ENCODE assay signal across 19 cellular contexts in genomic region chr1:52947490-52947889, GRCh38. TPM values are rescaled to one million over a fixed set of nuclear protein-coding genes. Genes with fewer than 3 reads are reported as not detected.
DNase-seq lines count a peak whose midpoint lies in the region; ATAC-seq and TF ChIP-seq lines count a peak whose summit lies in the region.
"Had no signal": no experiment of that assay in that cellular context is flagged by ENCODE, and none has a peak within 500 bp of the region (broad histone marks: within the 10 kb centered on the region; RNA-seq: fewer than 3 reads in every experiment).

No MANE protein-coding gene starts in this region.

- no peaks in the 10 kb centered on the region for H3K9me3 Mint-ChIP-seq in stimulated activated naive CD8-positive, alpha-beta T cell treated with anti-CD3 and anti-CD28 coated beads, Interleukin-15, amount 100 ng/mL, for 72 hours
- H3K9me3 Mint-ChIP-seq in GM23338 = peaks cover 7% of the 10 kb centered on the region; the same call in 2 of the 3 replicates
- H3K9me3 Mint-ChIP-seq: CD4-positive, CD25-positive, alpha-beta regulatory T cell had no signal

- H3K4me1 Mint-ChIP-seq in stimulated activated naive CD8-positive, alpha-beta T cell treated with anti-CD3 and anti-CD28 coated beads, Interleukin-15, amount 100 ng/mL, for 72 hours = no peaks in the 10 kb centered on the region
- H3K4me1 Mint-ChIP-seq in GM23338 = no peaks in the 10 kb centered on the region

- H3K4me2 ChIP-seq in OCI-LY3 (ENCODE audit: low read length) (peak overlapping the region; percentile 40), GM23338 (no peak overlapping the region)

- no peaks in the 10 kb centered on the region for H3K79me2 ChIP-seq in OCI-LY3 (ENCODE audit: low read length)
- no peaks in the 10 kb centered on the region for H3K79me2 ChIP-seq in GM23338 (replicated peaks; ENCODE audit: insufficient read depth)

- H3K4me3 ChIP-seq in OCI-LY3 (ENCODE audit: low read length) (no peak overlapping the region), uterus (no peak overlapping the region), GM23338 (no peak overlapping the region)

- no peak for TF ChIP-seq POLR2A in uterus (IDR thresholded peaks at IDR 0.05)

- ATAC-seq in stimulated activated naive CD8-positive, alpha-beta T cell treated with anti-CD3 and anti-CD28 coated beads, Interleukin-15, Interleukin-2, amounts not matched to agents 100 U/mL and 50 U/mL, for 24 hours = peak; percentile 19
- no peak for ATAC-seq in stimulated activated naive CD8-positive, alpha-beta T cell treated with anti-CD3 and anti-CD28 coated beads, Interleukin-15, amount 100 ng/mL, for 72 hours
- ATAC-seq in HG03280 (IDR thresholded peaks at IDR 0.05; ENCODE audit: unreplicated experiment) (no peak), GM23338 (no peak)

- H3K27ac Mint-ChIP-seq in stimulated activated naive CD8-positive, alpha-beta T cell treated with anti-CD3 and anti-CD28 coated beads, Interleukin-15, amount 100 ng/mL, for 72 hours = peak overlapping the region in 1 of 2 donors; percentile 0
- no peak overlapping the region for H3K27ac Mint-ChIP-seq in GM23338
- H3K27ac Mint-ChIP-seq: CD4-positive, CD25-positive, alpha-beta regulatory T cell had no signal

- no peaks in the 10 kb centered on the region for H3K27me3 Mint-ChIP-seq in stimulated activated naive CD8-positive, alpha-beta T cell treated with anti-CD3 and anti-CD28 coated beads, Interleukin-15, amount 100 ng/mL, for 72 hours
- no peaks in the 10 kb centered on the region for H3K27me3 Mint-ChIP-seq in GM23338 (ENCODE audit: insufficient read depth, low read depth, poor library complexity)

- H4K20me1 ChIP-seq in OCI-LY3 (ENCODE audit: insufficient read depth, low read length) (no peaks in the 10 kb centered on the region), GM23338 (replicated peaks; ENCODE audit: insufficient read depth) (no peaks in the 10 kb centered on the region)

- H3K9ac ChIP-seq in OCI-LY3 (ENCODE audit: low read length) = no peak overlapping the region

- DNase-seq in stimulated activated naive CD8-positive, alpha-beta T cell treated with anti-CD3 and anti-CD28 coated beads, Interleukin-15, Interleukin-2, amounts not matched to agents 100 U/mL and 50 U/mL, for 24 hours = no peak
- no peak for DNase-seq in stimulated activated naive CD8-positive, alpha-beta T cell treated with anti-CD3 and anti-CD28 coated beads, Interleukin-15, amount 100 ng/mL, for 72 hours
- peak; percentile 35 for DNase-seq in inferior parietal cortex (ENCODE audit: extremely low spot score)
- DNase-seq in uterus = no peak
- no peak for DNase-seq in NCI-H526 (lab: John Stamatoyannopoulos, UW)
- DNase-seq in GM23338 (ENCODE audit: low spot score) = no peak
- DNase-seq: CD4-positive, CD25-positive, alpha-beta regulatory T cell; GF-D8; Karpas-422; MV-4-11; NCI-H1105 treated with DMSO at 0.1 percent for 48 hours; NCI-H2029 treated with DMSO at 0.1 percent for 48 hours; NCI-H2171 treated with DMSO at 0.1 percent for 48 hours; NCI-H510A; NCI-H774; NK-92 treated with Interleukin-12 subunit alpha and Interleukin-12 subunit beta, amount 100 ng/mL, for 24 hours had no signal

- H3K27me3 ChIP-seq in OCI-LY3 (ENCODE audit: low read depth, low read length) (no peaks in the 10 kb centered on the region), uterus (no peaks in the 10 kb centered on the region), GM23338 (ENCODE audit: insufficient read depth) (no peaks in the 10 kb centered on the region)

- H3K9me3 ChIP-seq in OCI-LY3 (ENCODE audit: insufficient read depth, low read length) (no peaks in the 10 kb centered on the region), uterus (no peaks in the 10 kb centered on the region)

- no peak overlapping the region for H3K4me3 Mint-ChIP-seq in stimulated activated naive CD8-positive, alpha-beta T cell treated with anti-CD3 and anti-CD28 coated beads, Interleukin-15, amount 100 ng/mL, for 72 hours
- H3K4me3 Mint-ChIP-seq in GM23338 = no peak overlapping the region
- H3K4me3 Mint-ChIP-seq: CD4-positive, CD25-positive, alpha-beta regulatory T cell had no signal

- H3F3A ChIP-seq in GM23338 (replicated peaks; ENCODE audit: low read depth) = no peaks in the 10 kb centered on the region

- TF ChIP-seq CTCF in OCI-LY3 (IDR thresholded peaks at IDR 0.05; ENCODE audit: low read depth, low read length) (no peak), uterus (IDR thresholded peaks at IDR 0.05) (no peak), GM23338 (conservative IDR thresholded peaks at IDR 0.05; ENCODE audit: low read depth in 2 of 2) (no peak)

- intact Hi-C loops in uterus (cut with DNase I; ENCODE audit: low total_unique reads) = no loop called here

- H3K4me1 ChIP-seq in OCI-LY3 (ENCODE audit: low read length) (peaks cover 13% of the 10 kb centered on the region), uterus (no peaks in the 10 kb centered on the region), GM23338 (ENCODE audit: insufficient read depth) (no peaks in the 10 kb centered on the region)

- H3K36me3 ChIP-seq in OCI-LY3 (replicated peaks; ENCODE audit: low read depth, low read length) (no peaks in the 10 kb centered on the region), uterus (no peaks in the 10 kb centered on the region), GM23338 (ENCODE audit: insufficient read depth) (0 out of 2 replicates have a peak, but pooled peaks cover 4% of the 10 kb centered on the region)

- no peak overlapping the region for H3K27ac ChIP-seq in OCI-LY3 (ENCODE audit: low read length)
- peak overlapping the region; percentile 1 to 29 for H3K27ac ChIP-seq in uterus
- no peak overlapping the region for H3K27ac ChIP-seq in GM23338 (ENCODE audit: low read depth)

- H2AFZ ChIP-seq in OCI-LY3 (ENCODE audit: low read depth, low read length) (no peak overlapping the region), GM23338 (no peak overlapping the region)

- H3K9me2 ChIP-seq in GM23338 (ENCODE audit: insufficient read depth) = no peaks in the 10 kb centered on the region

- H3K36me3 Mint-ChIP-seq in GM23338 (ENCODE audit: low read depth) = peaks cover 5% of the 10 kb centered on the region; the same call in 1 of the 3 replicates

TF ChIP-seq in GM23338, 12 proteins besides CTCF, POLR2A, EP300 and RAD21 (continues in another document):
- TF ChIP-seq ZNF114 (CRISPR knock-in tag; IDR thresholded peaks at IDR 0.05) (no peak), EZH2 (IDR thresholded peaks at IDR 0.05; ENCODE audit: low read depth, unreplicated experiment) (no peak), ETS1 (IDR thresholded peaks at IDR 0.05) (no peak), POLR2AphosphoS5 (IDR thresholded peaks at IDR 0.05; ENCODE audit: low read depth) (no peak)

RNA-seq across cellular contexts. Expression of gene SCP2, which starts 20.4 kb away (rescaled TPM):
- total RNA-seq in uterus = 100 to 1,000 TPM in 1 of 4 donors, 10 to 100 TPM in 3; 29.2 to 151 (median 84.6) TPM
- 59.8 and 66.3 TPM in 2 replicates for total RNA-seq in GM23338 (2014; rRNA removed; shearing (Covaris generic))
- 95.3 and 116 TPM in 2 replicates for polyA plus RNA-seq in GM23338 (2016; fragmentation: Nextera tagmentation; extraction: Ambion mirVana)

RNA-seq across cellular contexts. Expression of gene ECHDC2, which starts 25.9 kb away (rescaled TPM):
- total RNA-seq in uterus = 100 to 1,000 TPM in 1 of 4 donors, 10 to 100 TPM in 3; 32.0 to 256 (median 90.6) TPM
- 16.7 and 17.8 TPM in 2 replicates for total RNA-seq in GM23338 (2014; rRNA removed; shearing (Covaris generic))
- 17.0 and 20.6 TPM in 2 replicates for polyA plus RNA-seq in GM23338 (2016; fragmentation: Nextera tagmentation; extraction: Ambion mirVana)
- total RNA-seq: OCI-LY7 had no signal

Comparison
In these comparisons a context has a peak if more than half of its experiments do, and no peak if none do; other contexts are left out.
1. H3K27ac ChIP-seq: peak in uterus (2 of 2); none in OCI-LY3 (single experiment) and GM23338 (single experiment).